In genomic region chr3:11185564-11186317, GRCh38 we compare ENCODE assay signal across 9 cellular contexts. TPM values are rescaled to one million over a fixed set of nuclear protein-coding genes. Genes with fewer than 3 reads are reported as not detected.
DNase-seq lines count a peak whose midpoint lies in the region; ATAC-seq and TF ChIP-seq lines count a peak whose summit lies in the region.
"Had no signal": no experiment of that assay in that cellular context is flagged by ENCODE, and none has a peak within 500 bp of the region (broad histone marks: within the 10 kb centered on the region; RNA-seq: fewer than 3 reads in every experiment).

No MANE protein-coding gene starts in this region.

- H3K23ac ChIP-seq in neuronal stem cell (ENCODE audit: low read depth, low read length, poor library complexity), result no peak overlapping the region

- in situ Hi-C loops in gastrocnemius medialis (cut with MboI; ENCODE audit: low sequenced_read_pairs in 4 of 4), result no loop called here

- H2BK12ac ChIP-seq in neuronal stem cell (ENCODE audit: low read length), result no peak overlapping the region

- no peak overlapping the region for H3K18ac ChIP-seq in neuronal stem cell (ENCODE audit: low read length)

- no peak overlapping the region for H4K8ac ChIP-seq in neuronal stem cell (ENCODE audit: low read depth, low read length)

- no CpG with 5 or more reads among the region's 13 CpGs for WGBS in neuronal stem cell (ENCODE audit: extremely low coverage in 2 of 2, insufficient read length in 2 of 2, insufficient replicate concordance in 1 of 2), 2 donors

- H3K36me3 ChIP-seq in gastrocnemius medialis, result no peaks in the 10 kb centered on the region
- H3K36me3 ChIP-seq in neuronal stem cell (replicated peaks in 1 of 2; ENCODE audit: control insufficient read depth in 2 of 2, insufficient read depth in 2 of 2, low read length in 2 of 2), result no peaks in the 10 kb centered on the region

- H3K27ac ChIP-seq in gastrocnemius medialis (peak overlapping the region; percentile 53 to 62 (median 56)), neuronal stem cell (replicated peaks; ENCODE audit: low read length) (no peak overlapping the region)

- no peak for TF ChIP-seq POLR2A in gastrocnemius medialis (IDR thresholded peaks at IDR 0.05)

- H3K4me1 Mint-ChIP-seq in natural killer cell treated with Interleukin-12 subunit alpha and Interleukin-12 subunit beta and Interleukin-15 and Interleukin-18, amount 100 ng/mL, for 72 hours (ENCODE audit: low read depth in 2 of 2), result no peaks in the 10 kb centered on the region

- DNase-seq in GM04504 (ENCODE audit: low read depth) (peak; percentile 96), amniotic stem cell (lab: John Stamatoyannopoulos, UW) (peak; percentile 29), left cardiac atrium (peak; percentile 87), gastrocnemius medialis (peak; percentile 69 to 78), neuronal stem cell (ENCODE audit: low spot score) (no peak), COLO829 (ENCODE audit: low spot score) (no peak)
- DNase-seq in natural killer cell treated with Interleukin-12 subunit alpha and Interleukin-12 subunit beta and Interleukin-15 and Interleukin-18, amount 100 ng/mL, for 72 hours (ENCODE audit: low spot score), result no peak
- DNase-seq: activated T-cell treated with anti-CD3 and anti-CD28 coated beads for 4 hours had no signal

- H3K79me1 ChIP-seq in neuronal stem cell (ENCODE audit: low read depth, low read length), result no peaks in the 10 kb centered on the region

- ATAC-seq in left cardiac atrium (peak; percentile 95 to 97), gastrocnemius medialis (peak; percentile 97), GM18861 (IDR thresholded peaks at IDR 0.05; ENCODE audit: unreplicated experiment) (no peak)
- ATAC-seq in natural killer cell treated with Interleukin-12 subunit alpha and Interleukin-12 subunit beta and Interleukin-15 and Interleukin-18, amount 100 ng/mL, for 72 hours, result no peak

- no peak overlapping the region for H3K4me3 Mint-ChIP-seq in natural killer cell treated with Interleukin-12 subunit alpha and Interleukin-12 subunit beta and Interleukin-15 and Interleukin-18, amount 100 ng/mL, for 72 hours

- no peak overlapping the region for H3K27ac Mint-ChIP-seq in natural killer cell treated with Interleukin-12 subunit alpha and Interleukin-12 subunit beta and Interleukin-15 and Interleukin-18, amount 100 ng/mL, for 72 hours

- no peak overlapping the region for H3K9ac ChIP-seq in neuronal stem cell (ENCODE audit: low read depth, low read length, poor library complexity)

- H3K4me1 ChIP-seq in gastrocnemius medialis (peaks cover 21 to 23% of the 10 kb centered on the region in 2 donors), neuronal stem cell (ENCODE audit: control insufficient read depth in 2 of 2, insufficient read depth in 1 of 2, low read depth in 1 of 2, low read length in 2 of 2) (peaks cover 0 to 1% of the 10 kb centered on the region in 2 donors)

- H3K4ac ChIP-seq in neuronal stem cell (ENCODE audit: low read length), result no peak overlapping the region

- intact Hi-C loops in left cardiac atrium (cut with DNase I) (no loop called here), gastrocnemius medialis (cut with DNase I; ENCODE audit: low total_unique reads) (loop anchor here (10.0 kb wide), 1 partner anchor 89 kb away; the partner anchor contains the start of gene ATG7)

- H2BK120ac ChIP-seq in neuronal stem cell (ENCODE audit: low read depth, low read length), result no peak overlapping the region

- H3K36me3 Mint-ChIP-seq in natural killer cell treated with Interleukin-12 subunit alpha and Interleukin-12 subunit beta and Interleukin-15 and Interleukin-18, amount 100 ng/mL, for 72 hours, result no peaks in the 10 kb centered on the region

- no peak for TF ChIP-seq CTCF in gastrocnemius medialis (IDR thresholded peaks at IDR 0.05 in 4 of 5, conservative IDR thresholded peaks at IDR 0.05 in 1 of 5)

- H3K27me3 Mint-ChIP-seq in natural killer cell treated with Interleukin-12 subunit alpha and Interleukin-12 subunit beta and Interleukin-15 and Interleukin-18, amount 100 ng/mL, for 72 hours, result peaks cover 9 to 13% of the 10 kb centered on the region in 2 donors

- H3K4me3 ChIP-seq in gastrocnemius medialis (no peak overlapping the region), neuronal stem cell (ENCODE audit: low read length in 2 of 2) (no peak overlapping the region)

- no peaks in the 10 kb centered on the region for H3K9me3 Mint-ChIP-seq in natural killer cell treated with Interleukin-12 subunit alpha and Interleukin-12 subunit beta and Interleukin-15 and Interleukin-18, amount 100 ng/mL, for 72 hours

- H3K4me2 ChIP-seq in neuronal stem cell (ENCODE audit: insufficient read depth, low read length, poor library complexity, severe bottlenecking), result no peak overlapping the region

- no peak overlapping the region for H4K91ac ChIP-seq in neuronal stem cell (ENCODE audit: low read depth, low read length, poor library complexity)

- H2AK5ac ChIP-seq in neuronal stem cell (ENCODE audit: low read depth, low read length), result no peak overlapping the region

- H3K9me3 ChIP-seq in gastrocnemius medialis (no peaks in the 10 kb centered on the region), neuronal stem cell (replicated peaks in 1 of 2; ENCODE audit: control insufficient read depth in 2 of 2, insufficient read depth in 1 of 2, low read depth in 1 of 2, low read length in 2 of 2) (no peaks in the 10 kb centered on the region)

- H3K27me3 ChIP-seq in gastrocnemius medialis (no peaks in the 10 kb centered on the region), neuronal stem cell (ENCODE audit: control insufficient read depth in 3 of 3, insufficient read depth in 3 of 3, low read depth in 1 of 3, low read length in 3 of 3) (no peaks in the 10 kb centered on the region)

- no peak overlapping the region for H2BK15ac ChIP-seq in neuronal stem cell (ENCODE audit: low read length)

- H2BK5ac ChIP-seq in neuronal stem cell (ENCODE audit: low read length), result no peak overlapping the region

- H2AFZ ChIP-seq in neuronal stem cell (ENCODE audit: low read length), result no peak overlapping the region

- H3K14ac ChIP-seq in neuronal stem cell (ENCODE audit: low read length), result no peak overlapping the region

RNA-seq across cellular contexts. Expression of gene HRH1, which starts 31.4 kb away (rescaled TPM):
- total RNA-seq in left cardiac atrium (1 to 10 TPM; 3.0 to 3.5 TPM), gastrocnemius medialis (1 to 10 TPM in 2 of 4 donors, under 1 TPM in 2; 0.75 to 1.2 (median 0.98) TPM)
- total RNA-seq in natural killer cell treated with Interleukin-12 subunit alpha and Interleukin-12 subunit beta and Interleukin-15 and Interleukin-18, amount 100 ng/mL, for 72 hours, result under 1 TPM in 1 of 2 donors, not detected in 1; 0.14 TPM
- under 0.01 TPM for polyA plus RNA-seq in neuronal stem cell (2013, experiment 1 of 2)
- 0.04 TPM for polyA plus RNA-seq in neuronal stem cell (2013, experiment 2 of 2)

Comparison
In these comparisons a context has a peak if more than half of its experiments do, and no peak if none do; other contexts are left out.
1. DNase-seq: peak in GM04504 (single experiment), amniotic stem cell (single experiment), left cardiac atrium (single experiment) and gastrocnemius medialis (2 of 2); none in natural killer cell treated with Interleukin-12 subunit alpha and Interleukin-12 subunit beta and Interleukin-15 and Interleukin-18, amount 100 ng/mL, for 72 hours (single experiment), neuronal stem cell (single experiment) and COLO829 (single experiment).
2. ATAC-seq: peak in left cardiac atrium (2 of 2) and gastrocnemius medialis (2 of 2); none in GM18861 (single experiment) and natural killer cell treated with Interleukin-12 subunit alpha and Interleukin-12 subunit beta and Interleukin-15 and Interleukin-18, amount 100 ng/mL, for 72 hours (0 of 2).